ENCODE assay signal across 25 cellular contexts in the genomic region with DNA sequence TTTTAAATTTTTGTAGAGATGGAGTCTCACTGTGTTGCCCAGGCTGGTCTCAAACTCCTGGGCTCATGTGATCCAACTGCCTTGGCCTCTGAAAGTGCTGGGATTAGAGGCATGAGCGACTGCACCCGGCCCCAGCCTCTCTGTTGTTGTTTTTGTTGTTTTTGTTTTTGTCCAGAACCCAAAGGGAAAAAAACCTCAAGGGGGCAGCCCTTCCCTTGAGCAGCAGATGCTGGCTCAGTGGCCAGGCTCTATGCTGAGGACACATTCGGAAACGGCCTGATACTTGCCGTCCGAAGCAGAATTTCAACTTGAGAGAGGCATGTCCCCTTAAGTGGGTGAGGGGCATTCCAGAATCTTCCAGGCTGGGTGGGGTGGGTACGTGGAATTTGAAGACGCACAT.
"Had no signal": no experiment of that assay in that cellular context is flagged by ENCODE, and none has a peak within 500 bp of the region (broad histone marks: within the 10 kb centered on the region; RNA-seq: fewer than 3 reads in every experiment).

No MANE protein-coding gene starts in this region.

- H3K4me3 Mint-ChIP-seq: activated CD4-positive, alpha-beta T cell treated with anti-CD3 and anti-CD28 coated beads, Interleukin-2, amount 10 ng/mL, durations not matched to agents 7 days and 5 days; activated CD8-positive, alpha-beta T cell treated with anti-CD3 and anti-CD28 coated beads, Interleukin-2, amount 10 ng/mL, durations not matched to agents 7 days and 5 days; activated T-helper 17 cell treated with anti-CD3 and anti-CD28 coated beads, Interleukin-2, amount 50 U/mL, for 72 hours; brain; naive thymus-derived CD4-positive, alpha-beta T cell; T-cell had no signal

- H3K27me3 ChIP-seq: esophagus muscularis mucosa, gastrocnemius medialis, ovary, right atrium auricular region, tibial artery had no signal

- ATAC-seq: activated CD8-positive, alpha-beta T cell treated with anti-CD3 and anti-CD28 coated beads, Interleukin-2, amount 10 ng/mL, durations not matched to agents 7 days and 5 days; activated naive CD4-positive, alpha-beta T cell treated with anti-CD3 and anti-CD28 coated beads, Interleukin-2, amount 50 U/mL, for 72 hours; activated T-helper 17 cell treated with anti-CD3 and anti-CD28 coated beads, Interleukin-2, amount 50 U/mL, for 72 hours; gastrocnemius medialis; left cardiac atrium; naive thymus-derived CD4-positive, alpha-beta T cell; psoas muscle; stimulated activated naive CD8-positive, alpha-beta T cell treated with anti-CD3 and anti-CD28 coated beads, Interleukin-15, Interleukin-2, amounts not matched to agents 100 U/mL and 50 U/mL, for 24 hours; T-cell had no signal

- H3K9me3 Mint-ChIP-seq: activated CD4-positive, alpha-beta T cell treated with anti-CD3 and anti-CD28 coated beads, Interleukin-2, amount 10 ng/mL, durations not matched to agents 7 days and 5 days; activated naive CD4-positive, alpha-beta T cell treated with anti-CD3 and anti-CD28 coated beads, Interleukin-2, amount 50 U/mL, for 72 hours; activated T-helper 17 cell treated with anti-CD3 and anti-CD28 coated beads, Interleukin-2, amount 50 U/mL, for 72 hours; naive thymus-derived CD4-positive, alpha-beta T cell; T-cell had no signal

- H3K4me1 Mint-ChIP-seq: activated T-helper 17 cell treated with anti-CD3 and anti-CD28 coated beads, Interleukin-2, amount 50 U/mL, for 72 hours had no signal

- DNase-seq: activated CD4-positive, alpha-beta T cell treated with anti-CD3 and anti-CD28 coated beads, Interleukin-2, amount 10 ng/mL, durations not matched to agents 7 days and 5 days; activated CD4-positive, CD25-positive, alpha-beta regulatory T cell treated with anti-CD3 and anti-CD28 coated beads, Interleukin-2, amount 50 U/mL, for 72 hours; activated CD8-positive, alpha-beta T cell treated with anti-CD3 and anti-CD28 coated beads, Interleukin-2, amount 10 ng/mL, durations not matched to agents 7 days and 5 days; aorta; effector memory CD4-positive, alpha-beta T cell; gastrocnemius medialis; left cardiac atrium; mesenchymal stem cell; naive thymus-derived CD4-positive, alpha-beta T cell; ovary; stimulated activated CD4-positive, alpha-beta T cell treated with anti-CD3 and anti-CD28 coated beads, Interleukin-12 subunit alpha, Interleukin-12 subunit beta, amount 100 ng/mL, for 4 hours; stimulated activated CD4-positive, alpha-beta T cell treated with anti-CD3 and anti-CD28 coated beads, Interleukin-4, amount 100 ng/mL, for 4 hours; stimulated activated naive CD8-positive, alpha-beta T cell treated with anti-CD3 and anti-CD28 coated beads, Interleukin-15, Interleukin-2, amounts not matched to agents 100 U/mL and 50 U/mL, for 24 hours; T-cell; tibial artery; WERI-Rb-1 had no signal

- H3K27ac ChIP-seq: esophagus muscularis mucosa, gastrocnemius medialis, ovary, psoas muscle, right atrium auricular region, tibial artery, WERI-Rb-1 had no signal

- H3K4me1 ChIP-seq: psoas muscle, right atrium auricular region, tibial artery had no signal

- H3K4me3 ChIP-seq: esophagus muscularis mucosa, gastrocnemius medialis, ovary, psoas muscle, right atrium auricular region, tibial artery had no signal

- H3K9me3 ChIP-seq: esophagus muscularis mucosa, gastrocnemius medialis, ovary, psoas muscle, right atrium auricular region, tibial artery had no signal

- FAIRE-seq: colon, islet of Langerhans, TTC549 had no signal

- H3K27ac Mint-ChIP-seq: activated CD4-positive, alpha-beta T cell treated with anti-CD3 and anti-CD28 coated beads, Interleukin-2, amount 10 ng/mL, durations not matched to agents 7 days and 5 days; activated CD8-positive, alpha-beta T cell treated with anti-CD3 and anti-CD28 coated beads, Interleukin-2, amount 10 ng/mL, durations not matched to agents 7 days and 5 days; activated T-helper 17 cell treated with anti-CD3 and anti-CD28 coated beads, Interleukin-2, amount 50 U/mL, for 72 hours; T-cell had no signal

- H3K36me3 ChIP-seq: ovary had no signal

- H3K27me3 Mint-ChIP-seq: activated CD4-positive, alpha-beta T cell treated with anti-CD3 and anti-CD28 coated beads, Interleukin-2, amount 10 ng/mL, durations not matched to agents 7 days and 5 days; activated T-helper 17 cell treated with anti-CD3 and anti-CD28 coated beads, Interleukin-2, amount 50 U/mL, for 72 hours; naive thymus-derived CD4-positive, alpha-beta T cell; T-cell had no signal
